1 cellular context compared by ENCODE assay signal in genomic region chr19:7513809-7514642, GRCh38.
TF ChIP-seq lines count a peak whose summit lies in the region.

No MANE protein-coding gene starts in this region.

TF ChIP-seq in GM23338, 12 proteins besides CTCF, POLR2A, EP300 and RAD21:
- no peak for TF ChIP-seq ZNF114 (CRISPR knock-in tag; IDR thresholded peaks at IDR 0.05)
- no peak for TF ChIP-seq ZNF331 (CRISPR knock-in tag; IDR thresholded peaks at IDR 0.05; ENCODE audit: low read depth)
- TF ChIP-seq ETS1 (IDR thresholded peaks at IDR 0.05) = no peak
- TF ChIP-seq NANOG (IDR thresholded peaks at IDR 0.05; ENCODE audit: borderline replicate concordance) = no peak
